ENCODE assay signal across 11 cellular contexts in genomic region chr16:55444754-55445485, GRCh38. TPM values are rescaled to one million over a fixed set of nuclear protein-coding genes. Genes with fewer than 3 reads are reported as not detected.
DNase-seq lines count a peak whose midpoint lies in the region; ATAC-seq and TF ChIP-seq lines count a peak whose summit lies in the region.
"Had no signal": no experiment of that assay in that cellular context is flagged by ENCODE, and none has a peak within 500 bp of the region (broad histone marks: within the 10 kb centered on the region; RNA-seq: fewer than 3 reads in every experiment).

No MANE protein-coding gene starts in this region.

- no peak overlapping the region for H3K4me3 ChIP-seq in HL-60 (replicated peaks; ENCODE audit: insufficient read depth, low read length)
- H3K4me3 ChIP-seq: SJCRH30 had no signal

- no peaks in the 10 kb centered on the region for H3K27me3 ChIP-seq in HL-60 (ENCODE audit: insufficient read depth, poor library complexity, severe bottlenecking)
- H3K27me3 ChIP-seq: SJCRH30 had no signal

- peak; percentile 71 for ATAC-seq in GM19351 (IDR thresholded peaks at IDR 0.05; ENCODE audit: unreplicated experiment)
- peak; percentile 73 for ATAC-seq in Right ventricle myocardium superior (ENCODE audit: poor library complexity)
- no peak for ATAC-seq in GM18519 (IDR thresholded peaks at IDR 0.05; ENCODE audit: low FRiP score, unreplicated experiment)

- peak overlapping the region; percentile 67 for H3K27ac ChIP-seq in HL-60 (replicated peaks)
- no peak overlapping the region for H3K27ac ChIP-seq in substantia nigra (ENCODE audit: low read depth, low read length, poor library complexity, severe bottlenecking)
- H3K27ac ChIP-seq: SJCRH30 had no signal

- peak; percentile 67 to 77 for DNase-seq in HL-60 (ENCODE audit: low read depth in 1 of 2, low spot score in 1 of 2)
- peak; percentile 74 for DNase-seq in Right ventricle myocardium superior
- peak in 25 of 49 donors; percentile 2 to 54 (median 15) for DNase-seq in substantia nigra (lab: John Stamatoyannopoulos, UW)
- DNase-seq in NCI-H524 (lab: John Stamatoyannopoulos, UW): no peak
- no peak for DNase-seq in GM19240 (ENCODE audit: insufficient read length, low spot score)
- no peak for DNase-seq in HT-29 (ENCODE audit: low spot score)
- DNase-seq: NCI-H1105; SJCRH30; stimulated activated CD4-positive, alpha-beta T cell treated with anti-CD3 and anti-CD28 coated beads, Interleukin-12 subunit alpha, Interleukin-12 subunit beta, amount 100 ng/mL, for 4 hours had no signal

- no peak for TF ChIP-seq CTCF in HL-60 (IDR thresholded peaks at IDR 0.05; ENCODE audit: insufficient read depth, low read length)

- intact Hi-C loops in Right ventricle myocardium superior (cut with DNase I): no loop called here

RNA-seq across cellular contexts. Expression of gene MMP2, which starts 34.1 kb away (rescaled TPM):
- total RNA-seq in Right ventricle myocardium superior: 102 TPM
- 0.03 and 0.42 TPM in 2 replicates for total RNA-seq in HT-29 (2014; rRNA removed; shearing (Covaris generic))

Comparison
In these comparisons a context has a peak if more than half of its experiments do, and no peak if none do; other contexts are left out.
1. DNase-seq: peak in HL-60 (2 of 2), Right ventricle myocardium superior (single experiment) and substantia nigra (25 of 49); none in NCI-H524 (0 of 2), GM19240 (single experiment) and HT-29 (single experiment).
2. RNA of gene MMP2, which starts 34.1 kb away (total RNA-seq): 102 TPM in Right ventricle myocardium superior (single experiment); 0.03 to 0.42 TPM in HT-29; every median in the first group is over 10 times any median in the second.